In the genomic region with DNA sequence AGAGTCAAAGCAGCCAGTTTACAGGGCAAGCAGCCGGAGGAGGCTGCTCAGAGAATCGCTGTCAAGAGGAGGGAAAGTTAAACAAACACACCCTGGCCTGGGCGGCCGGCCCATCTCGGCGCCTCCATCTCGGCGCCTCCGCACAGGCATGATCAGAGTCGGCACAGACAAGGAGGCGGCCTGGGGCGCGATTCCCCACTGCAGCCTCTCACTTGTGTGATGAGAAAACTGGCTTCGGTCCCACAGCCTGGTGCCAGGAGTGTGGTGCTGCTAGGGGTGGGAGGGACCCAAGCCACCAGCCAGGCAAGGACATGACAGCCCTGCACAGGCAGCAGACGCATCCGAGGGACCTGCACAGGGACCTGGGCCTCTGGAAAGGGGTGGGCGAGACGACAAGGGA, we compare ENCODE assay signal across 1 cellular context.
TF ChIP-seq lines count a peak whose summit lies in the region.

No MANE protein-coding gene starts in this region.

TF ChIP-seq in SK-N-SH, 30 proteins besides CTCF, POLR2A, EP300 and RAD21 (continued from another document):
- TF ChIP-seq SIN3A (IDR thresholded peaks at IDR 0.05; ENCODE audit: borderline replicate concordance, low read depth, low read length) (no peak), EZH2phosphoT487 (IDR thresholded peaks at IDR 0.05; ENCODE audit: borderline replicate concordance, low read depth) (no peak), NFIC (IDR thresholded peaks at IDR 0.05; ENCODE audit: borderline replicate concordance) (no peak), TCF12 (IDR thresholded peaks at IDR 0.05) (no peak), POLR2AphosphoS5 (IDR thresholded peaks at IDR 0.05; ENCODE audit: low read depth, low read length) (no peak), RFX5 (IDR thresholded peaks at IDR 0.05; ENCODE audit: low read length) (no peak), FOXM1 (IDR thresholded peaks at IDR 0.05; ENCODE audit: low read depth) (no peak), SMC3 (IDR thresholded peaks at IDR 0.05; ENCODE audit: low read depth, low read length) (peak; percentile 10; the same call in 1 of the 2 replicates), GABPA (IDR thresholded peaks at IDR 0.05; ENCODE audit: low read depth) (no peak), CHD2 (IDR thresholded peaks at IDR 0.05; ENCODE audit: low read length, partially characterized antibody) (peak; percentile 70), PBX3 (IDR thresholded peaks at IDR 0.05) (no peak), MEF2A (IDR thresholded peaks at IDR 0.05; ENCODE audit: borderline replicate concordance, low read depth) (no peak), GATA2 (CRISPR knock-in tag; IDR thresholded peaks at IDR 0.05) (no peak)
- TF ChIP-seq, protein P1, sequence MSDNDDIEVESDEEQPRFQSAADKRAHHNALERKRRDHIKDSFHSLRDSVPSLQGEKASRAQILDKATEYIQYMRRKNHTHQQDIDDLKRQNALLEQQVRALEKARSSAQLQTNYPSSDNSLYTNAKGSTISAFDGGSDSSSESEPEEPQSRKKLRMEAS (IDR thresholded peaks at IDR 0.05; ENCODE audit: low read depth) = no peak
- TF ChIP-seq, protein P2, sequence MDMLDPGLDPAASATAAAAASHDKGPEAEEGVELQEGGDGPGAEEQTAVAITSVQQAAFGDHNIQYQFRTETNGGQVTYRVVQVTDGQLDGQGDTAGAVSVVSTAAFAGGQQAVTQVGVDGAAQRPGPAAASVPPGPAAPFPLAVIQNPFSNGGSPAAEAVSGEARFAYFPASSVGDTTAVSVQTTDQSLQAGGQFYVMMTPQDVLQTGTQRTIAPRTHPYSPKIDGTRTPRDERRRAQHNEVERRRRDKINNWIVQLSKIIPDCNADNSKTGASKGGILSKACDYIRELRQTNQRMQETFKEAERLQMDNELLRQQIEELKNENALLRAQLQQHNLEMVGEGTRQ (IDR thresholded peaks at IDR 0.05; ENCODE audit: borderline replicate concordance, low read depth, low read length) = no peak
